Comparison of ENCODE assay signal across 10 cellular contexts in the genomic region with DNA sequence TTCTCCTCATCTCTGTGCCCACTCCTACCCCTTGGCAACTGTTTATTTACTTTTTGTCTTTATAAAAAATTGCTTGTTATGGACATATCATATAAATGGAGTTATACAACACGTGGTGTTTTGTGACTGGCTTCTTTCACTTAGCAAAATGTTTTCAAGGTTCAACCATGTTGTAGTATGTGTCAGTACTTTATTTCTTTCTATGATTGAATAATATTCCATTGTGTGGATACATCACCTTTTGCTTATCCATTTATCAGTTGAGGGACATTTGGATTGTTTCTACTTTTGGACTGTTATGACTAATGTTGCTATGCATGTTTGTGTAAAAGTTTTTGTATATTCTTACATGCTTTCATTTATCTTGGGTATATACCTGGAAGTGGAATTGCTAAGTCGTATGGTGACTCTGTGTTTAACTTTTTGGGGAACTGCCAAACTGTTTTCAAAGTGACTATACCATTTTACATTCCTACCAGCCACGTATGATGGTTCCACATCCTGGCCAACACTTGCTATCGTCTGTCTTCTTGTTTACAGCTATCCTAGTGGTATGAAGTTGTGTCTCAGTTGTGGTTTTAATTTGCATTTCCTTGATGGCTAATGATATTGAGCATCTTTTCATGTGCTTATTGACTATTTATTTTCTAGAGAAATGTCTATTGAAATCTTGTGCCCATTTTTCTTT.
DNase-seq lines count a peak whose midpoint lies in the region; ATAC-seq lines count a peak whose summit lies in the region.
"Had no signal": no experiment of that assay in that cellular context is flagged by ENCODE, and none has a peak within 500 bp of the region (broad histone marks: within the 10 kb centered on the region; RNA-seq: fewer than 3 reads in every experiment).

No MANE protein-coding gene starts in this region.

- CTCF ChIA-PET in naive thymus-derived CD4-positive, alpha-beta T cell (lab: Charles Lee) = no interaction called here

- 0 out of 2 replicates have a peak overlapping the region, but pooled peaks have one; percentile 65 for H3K27ac ChIP-seq in SK-N-MC
- H3K27ac ChIP-seq in naive thymus-derived CD4-positive, alpha-beta T cell (ENCODE audit: low read depth, low read length) = no peak overlapping the region

- no peaks in the 10 kb centered on the region for H3K36me3 ChIP-seq in SK-N-MC (ENCODE audit: insufficient read depth, low read length)
- H3K36me3 ChIP-seq in naive thymus-derived CD4-positive, alpha-beta T cell (ENCODE audit: control insufficient read depth in 2 of 3, insufficient read depth in 3 of 3, low read length in 3 of 3) = no peaks in the 10 kb centered on the region

- no peaks in the 10 kb centered on the region for H3K27me3 ChIP-seq in naive thymus-derived CD4-positive, alpha-beta T cell (ENCODE audit: control insufficient read depth in 2 of 2, insufficient read depth in 2 of 2, low read length in 2 of 2)

- H3K4me1 Mint-ChIP-seq in activated CD4-positive, alpha-beta T cell treated with anti-CD3 and anti-CD28 coated beads, Interleukin-2, amount 10 ng/mL, durations not matched to agents 24 days and 14 days = peaks cover 32% of the 10 kb centered on the region
- peaks cover 12 to 44% (median 33%) of the 10 kb centered on the region in 7 donors for H3K4me1 Mint-ChIP-seq in naive thymus-derived CD4-positive, alpha-beta T cell

- DNase-seq in activated CD4-positive, alpha-beta T cell treated with anti-CD3 and anti-CD28 coated beads, Interleukin-2, amount 10 ng/mL, durations not matched to agents 24 days and 14 days = peak; percentile 71
- DNase-seq in activated CD4-positive, alpha-beta T cell treated with anti-CD3 and anti-CD28 coated beads for 48 hours = no peak
- peak; percentile 80 for DNase-seq in HCEC 1CT
- DNase-seq in SK-N-MC (ENCODE audit: low read depth, low spot score) = no peak
- DNase-seq in naive thymus-derived CD4-positive, alpha-beta T cell = no peak
- no peak for DNase-seq in stimulated activated CD4-positive, alpha-beta T cell treated with anti-CD3 and anti-CD28 coated beads, Interleukin-2, amount 100 ng/mL, for 24 hours
- no peak for DNase-seq in HK-2 (ENCODE audit: unreplicated experiment)
- DNase-seq: activated T-cell treated with anti-CD3 and anti-CD28 coated beads, Interleukin-2, amount 50 U/mL, for 1 hour; effector CD8-positive, alpha-beta T cell had no signal

- no peaks in the 10 kb centered on the region for H3K9me3 ChIP-seq in SK-N-MC (ENCODE audit: low read depth, low read length)
- H3K9me3 ChIP-seq in naive thymus-derived CD4-positive, alpha-beta T cell (ENCODE audit: control insufficient read depth in 2 of 3, low read length in 3 of 3) = no peaks in the 10 kb centered on the region

- intact Hi-C loops in activated CD4-positive, alpha-beta T cell treated with anti-CD3 and anti-CD28 coated beads, Interleukin-2, amount 10 ng/mL, durations not matched to agents 24 days and 14 days (cut with micrococcal nuclease) = loop anchor here (1.0 to 2.0 kb wide), 4 partner anchors 8 to 73 kb away; no protein-coding TSS in a partner anchor
- intact Hi-C loops in naive thymus-derived CD4-positive, alpha-beta T cell (cut with micrococcal nuclease) = loop anchor here in 1 of 2 donors (1.0 to 5.0 kb wide), 2 partner anchors 8 to 82 kb away; partner anchors contain the start of gene SLX4IP

- no peak overlapping the region for H3K9ac ChIP-seq in SK-N-MC (ENCODE audit: insufficient read length)

- H3K36me3 Mint-ChIP-seq in activated CD4-positive, alpha-beta T cell treated with anti-CD3 and anti-CD28 coated beads, Interleukin-2, amount 10 ng/mL, durations not matched to agents 24 days and 14 days (ENCODE audit: low read depth) = peaks cover 4% of the 10 kb centered on the region
- peaks cover 3 to 28% (median 16%) of the 10 kb centered on the region in 5 donors for H3K36me3 Mint-ChIP-seq in naive thymus-derived CD4-positive, alpha-beta T cell

- no peak overlapping the region for H3K4me3 ChIP-seq in SK-N-MC
- no peak overlapping the region for H3K4me3 ChIP-seq in naive thymus-derived CD4-positive, alpha-beta T cell (ENCODE audit: low read length)

- peaks cover 3% of the 10 kb centered on the region for H3K9me3 Mint-ChIP-seq in activated CD4-positive, alpha-beta T cell treated with anti-CD3 and anti-CD28 coated beads, Interleukin-2, amount 10 ng/mL, durations not matched to agents 24 days and 14 days
- H3K9me3 Mint-ChIP-seq in naive thymus-derived CD4-positive, alpha-beta T cell = no peaks in the 10 kb centered on the region

- H3K27ac Mint-ChIP-seq in activated CD4-positive, alpha-beta T cell treated with anti-CD3 and anti-CD28 coated beads, Interleukin-2, amount 10 ng/mL, durations not matched to agents 24 days and 14 days = peak overlapping the region; percentile 77
- peak overlapping the region in 1 of 9 donors; percentile 81 for H3K27ac Mint-ChIP-seq in naive thymus-derived CD4-positive, alpha-beta T cell

- H3K27me3 Mint-ChIP-seq in activated CD4-positive, alpha-beta T cell treated with anti-CD3 and anti-CD28 coated beads, Interleukin-2, amount 10 ng/mL, durations not matched to agents 24 days and 14 days = peaks cover 3% of the 10 kb centered on the region
- no peaks in the 10 kb centered on the region for H3K27me3 Mint-ChIP-seq in naive thymus-derived CD4-positive, alpha-beta T cell

- no peak overlapping the region for H3K4me3 Mint-ChIP-seq in activated CD4-positive, alpha-beta T cell treated with anti-CD3 and anti-CD28 coated beads, Interleukin-2, amount 10 ng/mL, durations not matched to agents 24 days and 14 days
- peak overlapping the region in 1 of 10 donors; percentile 54 for H3K4me3 Mint-ChIP-seq in naive thymus-derived CD4-positive, alpha-beta T cell

- peak; percentile 31 for ATAC-seq in naive thymus-derived CD4-positive, alpha-beta T cell
- ATAC-seq in HG03097 (IDR thresholded peaks at IDR 0.05; ENCODE audit: low FRiP score, unreplicated experiment) = no peak

- peaks cover 0 to 8% of the 10 kb centered on the region in 2 donors for H3K4me1 ChIP-seq in naive thymus-derived CD4-positive, alpha-beta T cell (ENCODE audit: control insufficient read depth in 2 of 2, insufficient read depth in 2 of 2, low read length in 2 of 2)

- POLR2A ChIA-PET in naive thymus-derived CD4-positive, alpha-beta T cell (lab: Charles Lee) = no interaction called here

Comparison
In these comparisons a context has a peak if more than half of its experiments do, and no peak if none do; other contexts are left out.
1. DNase-seq: peak in activated CD4-positive, alpha-beta T cell treated with anti-CD3 and anti-CD28 coated beads, Interleukin-2, amount 10 ng/mL, durations not matched to agents 24 days and 14 days (single experiment) and HCEC 1CT (single experiment); none in activated CD4-positive, alpha-beta T cell treated with anti-CD3 and anti-CD28 coated beads for 48 hours (single experiment), SK-N-MC (single experiment), naive thymus-derived CD4-positive, alpha-beta T cell (0 of 9), stimulated activated CD4-positive, alpha-beta T cell treated with anti-CD3 and anti-CD28 coated beads, Interleukin-2, amount 100 ng/mL, for 24 hours (0 of 2) and HK-2 (single experiment).